In genomic region chr10:27240212-27240890, GRCh38 we compare ENCODE assay signal across 8 cellular contexts. TPM values are rescaled to one million over a fixed set of nuclear protein-coding genes. Genes with fewer than 3 reads are reported as not detected.
DNase-seq lines count a peak whose midpoint lies in the region; ATAC-seq and TF ChIP-seq lines count a peak whose summit lies in the region.

Gene ACBD5, minus strand, starts transcription at chr10:27240797. Its CDS starts 109 bp downstream, at chr10:27240688.

- peak; percentile 50 for ATAC-seq in HG03175 (IDR thresholded peaks at IDR 0.05; ENCODE audit: unreplicated experiment)

- TF ChIP-seq CTCF in coronary artery (IDR thresholded peaks at IDR 0.05) = no peak

- H3K4me1 Mint-ChIP-seq in activated CD4-positive, alpha-beta T cell treated with anti-CD3 and anti-CD28 coated beads, Interleukin-2, amount 10 ng/mL, durations not matched to agents 24 days and 14 days = peaks cover 31% of the 10 kb centered on the region

- peak within 1 kb of the TSS; percentile 99 for H3K27ac Mint-ChIP-seq in activated CD4-positive, alpha-beta T cell treated with anti-CD3 and anti-CD28 coated beads, Interleukin-2, amount 10 ng/mL, durations not matched to agents 24 days and 14 days

- intact Hi-C loops in activated CD4-positive, alpha-beta T cell treated with anti-CD3 and anti-CD28 coated beads, Interleukin-2, amount 10 ng/mL, durations not matched to agents 24 days and 14 days (cut with micrococcal nuclease) = loop anchor here (2.0 to 5.0 kb wide), 5 partner anchors 16 to 1292 kb away; partner anchors contain the start of gene WAC

- TF ChIP-seq POLR2A in GM18951 (IDR thresholded peaks at IDR 0.05; ENCODE audit: extremely low read depth, insufficient read depth, insufficient read length) = peak; percentile 51

- peak within 1 kb of the TSS; percentile 96 for H3K4me3 Mint-ChIP-seq in activated CD4-positive, alpha-beta T cell treated with anti-CD3 and anti-CD28 coated beads, Interleukin-2, amount 10 ng/mL, durations not matched to agents 24 days and 14 days

- H3K36me3 Mint-ChIP-seq in activated CD4-positive, alpha-beta T cell treated with anti-CD3 and anti-CD28 coated beads, Interleukin-2, amount 10 ng/mL, durations not matched to agents 24 days and 14 days (ENCODE audit: low read depth) = peaks cover 7% of the 10 kb centered on the region

- H3K27me3 Mint-ChIP-seq in activated CD4-positive, alpha-beta T cell treated with anti-CD3 and anti-CD28 coated beads, Interleukin-2, amount 10 ng/mL, durations not matched to agents 24 days and 14 days = no peaks in the 10 kb centered on the region

- peak; percentile 92 for DNase-seq in AG20443 (ENCODE audit: low spot score)
- DNase-seq in NCI-H510A treated with DMSO at 0.1 percent for 48 hours (lab: John Stamatoyannopoulos, UW) = peak; percentile 48
- DNase-seq in activated CD4-positive, alpha-beta T cell treated with anti-CD3 and anti-CD28 coated beads, Interleukin-2, amount 10 ng/mL, durations not matched to agents 24 days and 14 days = peak; percentile 91
- peak; percentile 96 for DNase-seq in coronary artery (ENCODE audit: low spot score)
- DNase-seq in stimulated activated CD4-positive, alpha-beta T cell treated with anti-CD3 and anti-CD28 coated beads, Interleukin-1b, Interleukin-23, amount 100 ng/mL, for 4 hours (ENCODE audit: low read depth in 2 of 2) = peak; percentile 44 to 70

- H3K27me3 ChIP-seq in layer of hippocampus (ENCODE audit: control insufficient read depth, insufficient read depth, low read length) = no peaks in the 10 kb centered on the region

- in situ Hi-C loops in GM18951 (cut with MboI; ENCODE audit: low sequenced_read_pairs, unreplicated experiment) = no loop called here

- peak within 1 kb of the TSS; percentile 86 for H3K4me3 ChIP-seq in coronary artery

- no peaks in the 10 kb centered on the region for H3K9me3 Mint-ChIP-seq in activated CD4-positive, alpha-beta T cell treated with anti-CD3 and anti-CD28 coated beads, Interleukin-2, amount 10 ng/mL, durations not matched to agents 24 days and 14 days

- H3K27ac ChIP-seq in coronary artery (peak within 1 kb of the TSS; percentile 98 to 99), layer of hippocampus (ENCODE audit: low read depth, low read length) (peak within 1 kb of the TSS; percentile 95)

RNA-seq across cellular contexts. Expression of gene ACBD5, which starts in this region (rescaled TPM):
- 22.3 and 23.4 TPM in 2 replicates for total RNA-seq in activated CD4-positive, alpha-beta T cell treated with anti-CD3 and anti-CD28 coated beads, Interleukin-2, amount 10 ng/mL, durations not matched to agents 24 days and 14 days

Comparison
In these comparisons a context has a peak if more than half of its experiments do, and no peak if none do; other contexts are left out.
1. Peak in every context shown above with its lines: DNase-seq, ATAC-seq, H3K4me3 ChIP-seq and H3K27ac ChIP-seq.